ENCODE assay signal across 8 cellular contexts in genomic region chr13:20525144-20525600, GRCh38. TPM values are rescaled to one million over a fixed set of nuclear protein-coding genes. Genes with fewer than 3 reads are reported as not detected.
A peak's percentile ranks its signal among the peaks of the same experiment; 100 is the strongest.
DNase-seq lines count a peak whose midpoint lies in the region; ATAC-seq, FAIRE-seq and TF ChIP-seq lines count a peak whose summit lies in the region.

No MANE protein-coding gene starts in this region.

- no peaks in the 10 kb centered on the region for H4K20me1 ChIP-seq in IMR-90 (ENCODE audit: insufficient read depth, low read length)

- H3K4me1 ChIP-seq in IMR-90 (ENCODE audit: control insufficient read depth, insufficient read depth, low read length) (0 out of 2 replicates have a peak, but pooled peaks cover 2% of the 10 kb centered on the region), neuron (ENCODE audit: insufficient read depth, low read length) (peaks cover 14% of the 10 kb centered on the region), vagina (peaks cover 26% of the 10 kb centered on the region)

- ATAC-seq in GM19438 (IDR thresholded peaks at IDR 0.05; ENCODE audit: low read depth, unreplicated experiment) (peak; percentile 27), IMR-90 (ENCODE audit: low read depth) (no peak; the same call in 1 of the 2 replicates)
- ATAC-seq in activated T-helper 17 cell treated with anti-CD3 and anti-CD28 coated beads, Interleukin-2, amount 50 U/mL, for 72 hours (replicated peaks) = peak; percentile 15

- H3K9me3 Mint-ChIP-seq in activated T-helper 17 cell treated with anti-CD3 and anti-CD28 coated beads, Interleukin-2, amount 50 U/mL, for 72 hours = no peaks in the 10 kb centered on the region

- H3K4me2 ChIP-seq in IMR-90 (ENCODE audit: low read depth, low read length) = peak overlapping the region; percentile 99

- in situ Hi-C loops in IMR-90 (cut with MboI; ENCODE audit: low sequenced_read_pairs) = no loop called here

- no peak overlapping the region for H3K56ac ChIP-seq in IMR-90 (ENCODE audit: extremely low read depth, insufficient read depth, low read length)

- peak overlapping the region; percentile 54 for H3K23ac ChIP-seq in IMR-90 (ENCODE audit: low read depth, low read length)

- H3K36me3 Mint-ChIP-seq in activated T-helper 17 cell treated with anti-CD3 and anti-CD28 coated beads, Interleukin-2, amount 50 U/mL, for 72 hours (ENCODE audit: low read depth) = no peaks in the 10 kb centered on the region

- no peak overlapping the region for H2BK120ac ChIP-seq in IMR-90 (ENCODE audit: low read depth, low read length)

- no peaks in the 10 kb centered on the region for H3K36me3 ChIP-seq in BJ (ENCODE audit: control insufficient read depth, insufficient read depth, low read length)
- no peaks in the 10 kb centered on the region for H3K36me3 ChIP-seq in IMR-90 (ENCODE audit: control insufficient read depth, insufficient read depth, low read length)
- H3K36me3 ChIP-seq in neuron (ENCODE audit: insufficient read depth, low read length) = no peaks in the 10 kb centered on the region
- no peaks in the 10 kb centered on the region for H3K36me3 ChIP-seq in vagina

- H2BK20ac ChIP-seq in IMR-90 (ENCODE audit: low read depth, low read length) = no peak overlapping the region

- peaks cover 18% of the 10 kb centered on the region for H3K4me1 Mint-ChIP-seq in activated T-helper 17 cell treated with anti-CD3 and anti-CD28 coated beads, Interleukin-2, amount 50 U/mL, for 72 hours

- no peak overlapping the region for H2BK15ac ChIP-seq in IMR-90 (ENCODE audit: low read depth, low read length)

- H3K18ac ChIP-seq in IMR-90 (ENCODE audit: low read depth, low read length) = peak overlapping the region; percentile 55; the same call in 1 of the 2 replicates

- peaks cover 3% of the 10 kb centered on the region; the same call in 1 of the 2 replicates for H3K9me1 ChIP-seq in IMR-90 (ENCODE audit: insufficient read depth, low read length)

- peak overlapping the region; percentile 14 for H3K4ac ChIP-seq in IMR-90 (ENCODE audit: low read depth, low read length)

- intact Hi-C loops in IMR-90 (cut with micrococcal nuclease) = loop anchor here (1.0 to 5.0 kb wide), 2 partner anchors 162 to 179 kb away; no protein-coding TSS in a partner anchor
- intact Hi-C loops in vagina (cut with DNase I) = loop anchor here (5.0 kb wide), 1 partner anchor 42 kb away; the partner anchor contains the start of gene IFT88

- peak overlapping the region; percentile 86 for H3K4me3 Mint-ChIP-seq in activated T-helper 17 cell treated with anti-CD3 and anti-CD28 coated beads, Interleukin-2, amount 50 U/mL, for 72 hours

- H3K14ac ChIP-seq in IMR-90 (replicated peaks; ENCODE audit: low read depth, low read length) = peak overlapping the region; percentile 38; the same call in 1 of the 2 replicates

- no peak for DNase-seq in BJ (ENCODE audit: low read depth)
- no peak for DNase-seq in IMR-90
- peak; percentile 59 for DNase-seq in globus pallidus (ENCODE audit: low spot score)
- no peak for DNase-seq in vagina (ENCODE audit: extremely low spot score in 2 of 2)
- DNase-seq in GM19239 (ENCODE audit: insufficient read length, low spot score) = no peak

- peak overlapping the region; percentile 85 for H3K9ac ChIP-seq in IMR-90 (ENCODE audit: low read depth, low read length)

- no TSS peak for BruUV-seq in IMR-90 (replicated peaks; lab: Mats Ljungman, UMichigan)

- H3K27ac ChIP-seq in IMR-90 (ENCODE audit: insufficient read depth, low read length) = peak overlapping the region; percentile 28; the same call in 1 of the 2 replicates
- peak overlapping the region; percentile 87 for H3K27ac ChIP-seq in vagina

- H3K9me3 ChIP-seq in IMR-90 (ENCODE audit: control insufficient read depth, insufficient read depth, low read length) (no peaks in the 10 kb centered on the region), neuron (ENCODE audit: low read length) (no peaks in the 10 kb centered on the region), vagina (no peaks in the 10 kb centered on the region)

- CTCF ChIA-PET in BJ (lab: Yijun Ruan, JAX) = interaction anchor here (0.9 kb wide), 1 partner anchor 39 kb away, joined by 4 read pairs; no protein-coding TSS in a partner anchor
- CTCF ChIA-PET in IMR-90 (lab: Yijun Ruan, JAX) = no interaction called here

- H3K4me3 ChIP-seq in BJ (ENCODE audit: low read depth, low read length) = peak overlapping the region; percentile 71
- peak overlapping the region; percentile 87 for H3K4me3 ChIP-seq in IMR-90 (ENCODE audit: insufficient read depth, low read depth, low read length)
- H3K4me3 ChIP-seq in neuron (ENCODE audit: low read length) = peak overlapping the region; percentile 54
- peak overlapping the region; percentile 61 to 72 for H3K4me3 ChIP-seq in vagina

- H4K8ac ChIP-seq in IMR-90 (ENCODE audit: low read depth in 2 of 2, low read length in 2 of 2) = peak overlapping the region; percentile 57 to 75; a peak in 3 of 4 replicates

- H3K27me3 ChIP-seq in BJ (ENCODE audit: control insufficient read depth, insufficient read depth, low read length) (no peaks in the 10 kb centered on the region), IMR-90 (ENCODE audit: control insufficient read depth, insufficient read depth, low read length) (no peaks in the 10 kb centered on the region), neuron (ENCODE audit: insufficient read depth, low read length) (peaks cover 9% of the 10 kb centered on the region), vagina (no peaks in the 10 kb centered on the region)

- dilution Hi-C loops in IMR-90 (cut with HindIII; ENCODE audit: low sequenced_read_pairs, unreplicated experiment) = no loop called here

- no peak for TF ChIP-seq CTCF in BJ (IDR thresholded peaks at IDR 0.05; ENCODE audit: insufficient read depth, low read depth, low read length)
- no peak for TF ChIP-seq CTCF in IMR-90 (conservative IDR thresholded peaks at IDR 0.05; ENCODE audit: low read depth, low read length)
- TF ChIP-seq CTCF in vagina (IDR thresholded peaks at IDR 0.05) = no peak

- no peak for TF ChIP-seq RAD21 in IMR-90 (IDR thresholded peaks at IDR 0.05; ENCODE audit: low read length)

- H2BK5ac ChIP-seq in IMR-90 (ENCODE audit: low read depth, low read length, poor library complexity, severe bottlenecking) = peak overlapping the region; percentile 28

- H2AK9ac ChIP-seq in IMR-90 (replicated peaks; ENCODE audit: low read depth, low read length, poor library complexity) = peak overlapping the region; percentile 73

- 3% methylated on average over 21 of the region's 37 CpGs; no CpG with 5 or more reads in 1 of the 2 experiments for WGBS in IMR-90 (ENCODE audit: extremely low coverage in 2 of 2, insufficient read length in 1 of 2), 2 experiments

- H3K27me3 Mint-ChIP-seq in activated T-helper 17 cell treated with anti-CD3 and anti-CD28 coated beads, Interleukin-2, amount 50 U/mL, for 72 hours = no peaks in the 10 kb centered on the region

- peak overlapping the region; percentile 36; the same call in 1 of the 2 replicates for H2AK5ac ChIP-seq in IMR-90 (ENCODE audit: low read depth, low read length)

- peaks cover 10 to 22% of the 10 kb centered on the region in 2 experiments for H3K79me1 ChIP-seq in IMR-90 (ENCODE audit: low read depth in 1 of 2, low read length in 2 of 2)

- H2AFZ ChIP-seq in IMR-90 (replicated peaks; ENCODE audit: low read length, poor library complexity) = peak overlapping the region; percentile 100
- H2AFZ ChIP-seq in neuron (ENCODE audit: low read depth, low read length) = peak overlapping the region; percentile 82

- H4K91ac ChIP-seq in IMR-90 (ENCODE audit: insufficient read depth, low read depth, low read length) = no peak overlapping the region

- peak overlapping the region; percentile 67 for H3K27ac Mint-ChIP-seq in activated T-helper 17 cell treated with anti-CD3 and anti-CD28 coated beads, Interleukin-2, amount 50 U/mL, for 72 hours

- POLR2A ChIA-PET in BJ (lab: Charles Lee) (no interaction called here), IMR-90 (lab: Charles Lee; ENCODE audit: unreplicated experiment) (no interaction called here)

- no peak for TF ChIP-seq POLR2A in IMR-90 (IDR thresholded peaks at IDR 0.05; ENCODE audit: low read depth, low read length)
- TF ChIP-seq POLR2A in vagina (IDR thresholded peaks at IDR 0.05) = no peak

- FAIRE-seq in GM19239 (lab: Jason Lieb, UNC) = no peak

- H4K5ac ChIP-seq in IMR-90 (ENCODE audit: low read depth, low read length) = peak overlapping the region; percentile 43; the same call in 1 of the 2 replicates

TF ChIP-seq in IMR-90, 13 proteins besides CTCF, POLR2A, EP300 and RAD21 (continues in another document):
- TF ChIP-seq, protein P1, sequence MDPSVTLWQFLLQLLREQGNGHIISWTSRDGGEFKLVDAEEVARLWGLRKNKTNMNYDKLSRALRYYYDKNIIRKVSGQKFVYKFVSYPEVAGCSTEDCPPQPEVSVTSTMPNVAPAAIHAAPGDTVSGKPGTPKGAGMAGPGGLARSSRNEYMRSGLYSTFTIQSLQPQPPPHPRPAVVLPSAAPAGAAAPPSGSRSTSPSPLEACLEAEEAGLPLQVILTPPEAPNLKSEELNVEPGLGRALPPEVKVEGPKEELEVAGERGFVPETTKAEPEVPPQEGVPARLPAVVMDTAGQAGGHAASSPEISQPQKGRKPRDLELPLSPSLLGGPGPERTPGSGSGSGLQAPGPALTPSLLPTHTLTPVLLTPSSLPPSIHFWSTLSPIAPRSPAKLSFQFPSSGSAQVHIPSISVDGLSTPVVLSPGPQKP (IDR thresholded peaks at IDR 0.05; ENCODE audit: borderline replicate concordance, low read depth, low read length) = no peak
- TF ChIP-seq MAFK (IDR thresholded peaks at IDR 0.05; ENCODE audit: low read depth, low read length) (no peak), RFX5 (IDR thresholded peaks at IDR 0.05; ENCODE audit: low read depth, low read length) (no peak), MXI1 (IDR thresholded peaks at IDR 0.05; ENCODE audit: borderline replicate concordance, low read depth, low read length) (no peak), BHLHE40 (IDR thresholded peaks at IDR 0.05; ENCODE audit: low read depth, low read length) (no peak), CHD1 (IDR thresholded peaks at IDR 0.05; ENCODE audit: low read depth, low read length) (no peak)

RNA-seq across cellular contexts. Expression of gene CRYL1, which starts 0.5 kb away (rescaled TPM):
- 25.6 and 30.6 TPM in 2 replicates for polyA plus RNA-seq in BJ (2011; rRNA removed)
- 9.1 and 13.5 TPM in 2 replicates for polyA minus RNA-seq in BJ (2011; rRNA and poly(A)+ RNA removed)
- total RNA-seq in IMR-90 (2012; rRNA removed) = 10.6 and 11.7 TPM in 2 replicates
- 16.4 TPM in 2 replicates for polyA plus RNA-seq in IMR-90 (2012; rRNA removed)
- polyA plus RNA-seq in IMR-90 (2012; cell fraction: cytosol; rRNA removed) = 14.6 and 17.3 TPM in 2 replicates
- 6.1 and 9.9 TPM in 2 replicates for polyA plus RNA-seq in IMR-90 (2012; cell fraction: nucleus; rRNA removed; ENCODE audit: low replicate concordance)
- 10 to 100 TPM in 1 of 2 donors, 1 to 10 TPM in 1; 8.0 to 12.8 TPM for total RNA-seq in activated T-helper 17 cell treated with anti-CD3 and anti-CD28 coated beads, Interleukin-2, amount 50 U/mL, for 72 hours
- total RNA-seq in vagina = 35.4 TPM

RNA-seq across cellular contexts. Expression of gene IFT88, which starts 41.8 kb away (rescaled TPM):
- 3.8 and 6.9 TPM in 2 replicates for polyA plus RNA-seq in BJ (2011; rRNA removed)
- 5.0 and 6.5 TPM in 2 replicates for polyA minus RNA-seq in BJ (2011; rRNA and poly(A)+ RNA removed)
- total RNA-seq in IMR-90 (2012; rRNA removed) = 8.6 and 13.3 TPM in 2 replicates
- 4.5 and 5.5 TPM in 2 replicates for polyA plus RNA-seq in IMR-90 (2012; rRNA removed)
- polyA plus RNA-seq in IMR-90 (2012; cell fraction: cytosol; rRNA removed) = 0.81 and 0.89 TPM in 2 replicates
- polyA plus RNA-seq in IMR-90 (2012; cell fraction: nucleus; rRNA removed; ENCODE audit: low replicate concordance) = 1.5 and 11.0 TPM in 2 replicates
- total RNA-seq in activated T-helper 17 cell treated with anti-CD3 and anti-CD28 coated beads, Interleukin-2, amount 50 U/mL, for 72 hours = 1 to 10 TPM; 2.5 to 5.7 TPM
- total RNA-seq in vagina = 6.9 TPM
